1 cellular context compared by ENCODE assay signal in genomic region chr19:3970808-3971598, GRCh38.
TF ChIP-seq lines count a peak whose summit lies in the region.

Gene DAPK3 (minus strand): TSS chr19:3971099. CDS start chr19:3969735, 1,364 bp downstream.

TF ChIP-seq in A549, 52 proteins besides CTCF, POLR2A, EP300 and RAD21 (continued from another document):
- TF ChIP-seq KDM1A (IDR thresholded peaks at IDR 0.05; ENCODE audit: low read depth) (no peak), TFCP2L1 (CRISPR knock-in tag; IDR thresholded peaks at IDR 0.05) (peak; percentile 93), ZSCAN20 (CRISPR knock-in tag; IDR thresholded peaks at IDR 0.05) (no peak), NR3C1 (IDR thresholded peaks at IDR 0.05) (no peak), RARB (CRISPR knock-in tag; IDR thresholded peaks at IDR 0.05) (peak; percentile 49; the same call in 1 of the 2 replicates), HMGXB4 (CRISPR knock-in tag; IDR thresholded peaks at IDR 0.05; ENCODE audit: borderline replicate concordance) (no peak), CHD4 (IDR thresholded peaks at IDR 0.05; ENCODE audit: borderline replicate concordance) (no peak), EHMT2 (IDR thresholded peaks at IDR 0.05; ENCODE audit: low read depth) (no peak), JUN (IDR thresholded peaks at IDR 0.05) (peak; percentile 26 to 72; a peak in 4 of 5 replicates), SMC3 (IDR thresholded peaks at IDR 0.05) (no peak), CHD2 (IDR thresholded peaks at IDR 0.05; ENCODE audit: low read length, partially characterized antibody) (no peak), MYC (IDR thresholded peaks at IDR 0.05; ENCODE audit: borderline replicate concordance, low read length) (no peak), SREBF2 (IDR thresholded peaks at IDR 0.05) (no peak), MAFK (IDR thresholded peaks at IDR 0.05; ENCODE audit: partially characterized antibody) (peak; percentile 32), HEYL (CRISPR knock-in tag; IDR thresholded peaks at IDR 0.05) (no peak), CBX2 (IDR thresholded peaks at IDR 0.05; ENCODE audit: borderline replicate concordance, low read depth) (no peak), RCOR1 (IDR thresholded peaks at IDR 0.05; ENCODE audit: low read depth, low read length) (no peak), NFE2L2 (conservative IDR thresholded peaks at IDR 0.05; ENCODE audit: low read length) (no peak), PBX3 (IDR thresholded peaks at IDR 0.05) (peak; percentile 93), HOXA7 (CRISPR knock-in tag; IDR thresholded peaks at IDR 0.05) (0 out of 2 replicates have a peak, but pooled peaks have one; percentile 46), JUNB (IDR thresholded peaks at IDR 0.05) (no peak), ZC3H11A (IDR thresholded peaks at IDR 0.05) (no peak), HOXB13 (CRISPR knock-in tag; IDR thresholded peaks at IDR 0.05; ENCODE audit: low read depth) (no peak), POLR2AphosphoS2 (conservative IDR thresholded peaks at IDR 0.05; ENCODE audit: low read length) (peak; percentile 99), HOXB5 (CRISPR knock-in tag; IDR thresholded peaks at IDR 0.05) (no peak)
- TF ChIP-seq, protein P1, sequence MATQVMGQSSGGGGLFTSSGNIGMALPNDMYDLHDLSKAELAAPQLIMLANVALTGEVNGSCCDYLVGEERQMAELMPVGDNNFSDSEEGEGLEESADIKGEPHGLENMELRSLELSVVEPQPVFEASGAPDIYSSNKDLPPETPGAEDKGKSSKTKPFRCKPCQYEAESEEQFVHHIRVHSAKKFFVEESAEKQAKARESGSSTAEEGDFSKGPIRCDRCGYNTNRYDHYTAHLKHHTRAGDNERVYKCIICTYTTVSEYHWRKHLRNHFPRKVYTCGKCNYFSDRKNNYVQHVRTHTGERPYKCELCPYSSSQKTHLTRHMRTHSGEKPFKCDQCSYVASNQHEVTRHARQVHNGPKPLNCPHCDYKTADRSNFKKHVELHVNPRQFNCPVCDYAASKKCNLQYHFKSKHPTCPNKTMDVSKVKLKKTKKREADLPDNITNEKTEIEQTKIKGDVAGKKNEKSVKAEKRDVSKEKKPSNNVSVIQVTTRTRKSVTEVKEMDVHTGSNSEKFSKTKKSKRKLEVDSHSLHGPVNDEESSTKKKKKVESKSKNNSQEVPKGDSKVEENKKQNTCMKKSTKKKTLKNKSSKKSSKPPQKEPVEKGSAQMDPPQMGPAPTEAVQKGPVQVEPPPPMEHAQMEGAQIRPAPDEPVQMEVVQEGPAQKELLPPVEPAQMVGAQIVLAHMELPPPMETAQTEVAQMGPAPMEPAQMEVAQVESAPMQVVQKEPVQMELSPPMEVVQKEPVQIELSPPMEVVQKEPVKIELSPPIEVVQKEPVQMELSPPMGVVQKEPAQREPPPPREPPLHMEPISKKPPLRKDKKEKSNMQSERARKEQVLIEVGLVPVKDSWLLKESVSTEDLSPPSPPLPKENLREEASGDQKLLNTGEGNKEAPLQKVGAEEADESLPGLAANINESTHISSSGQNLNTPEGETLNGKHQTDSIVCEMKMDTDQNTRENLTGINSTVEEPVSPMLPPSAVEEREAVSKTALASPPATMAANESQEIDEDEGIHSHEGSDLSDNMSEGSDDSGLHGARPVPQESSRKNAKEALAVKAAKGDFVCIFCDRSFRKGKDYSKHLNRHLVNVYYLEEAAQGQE (IDR thresholded peaks at IDR 0.05) = peak; percentile 80
- TF ChIP-seq, protein P2, sequence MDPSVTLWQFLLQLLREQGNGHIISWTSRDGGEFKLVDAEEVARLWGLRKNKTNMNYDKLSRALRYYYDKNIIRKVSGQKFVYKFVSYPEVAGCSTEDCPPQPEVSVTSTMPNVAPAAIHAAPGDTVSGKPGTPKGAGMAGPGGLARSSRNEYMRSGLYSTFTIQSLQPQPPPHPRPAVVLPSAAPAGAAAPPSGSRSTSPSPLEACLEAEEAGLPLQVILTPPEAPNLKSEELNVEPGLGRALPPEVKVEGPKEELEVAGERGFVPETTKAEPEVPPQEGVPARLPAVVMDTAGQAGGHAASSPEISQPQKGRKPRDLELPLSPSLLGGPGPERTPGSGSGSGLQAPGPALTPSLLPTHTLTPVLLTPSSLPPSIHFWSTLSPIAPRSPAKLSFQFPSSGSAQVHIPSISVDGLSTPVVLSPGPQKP (IDR thresholded peaks at IDR 0.05; ENCODE audit: low read depth, low read length) = no peak
- TF ChIP-seq, protein P3, sequence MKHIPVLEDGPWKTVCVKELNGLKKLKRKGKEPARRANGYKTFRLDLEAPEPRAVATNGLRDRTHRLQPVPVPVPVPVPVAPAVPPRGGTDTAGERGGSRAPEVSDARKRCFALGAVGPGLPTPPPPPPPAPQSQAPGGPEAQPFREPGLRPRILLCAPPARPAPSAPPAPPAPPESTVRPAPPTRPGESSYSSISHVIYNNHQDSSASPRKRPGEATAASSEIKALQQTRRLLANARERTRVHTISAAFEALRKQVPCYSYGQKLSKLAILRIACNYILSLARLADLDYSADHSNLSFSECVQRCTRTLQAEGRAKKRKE (CRISPR knock-in tag; IDR thresholded peaks at IDR 0.05; ENCODE audit: low read depth) = 0 out of 2 replicates have a peak, but pooled peaks have one; percentile 13
TF ChIP-seq in A549: peak in this region for 17.
